9 cellular contexts compared by ENCODE assay signal in genomic region chr2:26846881-26847662, GRCh38. TPM values are rescaled to one million over a fixed set of nuclear protein-coding genes. Genes with fewer than 3 reads are reported as not detected.
A peak's percentile ranks its signal among the peaks of the same experiment; 100 is the strongest.
DNase-seq lines count a peak whose midpoint lies in the region; ATAC-seq and TF ChIP-seq lines count a peak whose summit lies in the region.
"Had no signal": no experiment of that assay in that cellular context is flagged by ENCODE, and none has a peak within 500 bp of the region (broad histone marks: within the 10 kb centered on the region; RNA-seq: fewer than 3 reads in every experiment).

No MANE protein-coding gene starts in this region.

- no peaks in the 10 kb centered on the region for H3K9me3 Mint-ChIP-seq in chondrocyte (ENCODE audit: low read depth)

- H3K27me3 ChIP-seq in osteoblast (ENCODE audit: insufficient read depth, low read length) (peaks cover 81% of the 10 kb centered on the region), body of pancreas (peaks cover 4 to 41% of the 10 kb centered on the region in 2 donors)

- no peak overlapping the region for H3K4me2 ChIP-seq in osteoblast (ENCODE audit: insufficient read depth, low read length)

- no peak for TF ChIP-seq POLR2A in body of pancreas (IDR thresholded peaks at IDR 0.05)

- H3K36me3 ChIP-seq in ES-I3 (ENCODE audit: insufficient read depth, low read length) (no peaks in the 10 kb centered on the region), osteoblast (ENCODE audit: insufficient read depth, low read length) (no peaks in the 10 kb centered on the region), body of pancreas (replicated peaks in 1 of 2; ENCODE audit: insufficient read depth in 1 of 2, low read depth in 2 of 2) (no peaks in the 10 kb centered on the region)
- H3K36me3 ChIP-seq: neutrophil had no signal

- H3K9ac ChIP-seq in ES-I3 (ENCODE audit: low read depth, low read length), result peak overlapping the region; percentile 77

- TF ChIP-seq CTCF in chondrocyte (IDR thresholded peaks at IDR 0.05) (no peak), osteoblast (IDR thresholded peaks at IDR 0.05; ENCODE audit: extremely low read depth, low read depth, low read length) (no peak), body of pancreas (IDR thresholded peaks at IDR 0.05) (no peak)

- no peaks in the 10 kb centered on the region for H3K36me3 Mint-ChIP-seq in chondrocyte (ENCODE audit: low read depth)

- no peak overlapping the region for H3K27ac Mint-ChIP-seq in chondrocyte (ENCODE audit: unreplicated experiment)

- H3K27me3 Mint-ChIP-seq in chondrocyte (ENCODE audit: low read depth), result peaks cover 55% of the 10 kb centered on the region

- peaks cover 2% of the 10 kb centered on the region for H4K20me1 ChIP-seq in osteoblast (ENCODE audit: insufficient read depth, low read length)

- H3K9me3 ChIP-seq in ES-I3 (ENCODE audit: control insufficient read depth, insufficient read depth, low read length) (no peaks in the 10 kb centered on the region; the same call in 1 of the 2 replicates), osteoblast (ENCODE audit: low read depth, low read length) (no peaks in the 10 kb centered on the region), body of pancreas (no peaks in the 10 kb centered on the region)
- H3K9me3 ChIP-seq: neutrophil had no signal

- H3K27ac ChIP-seq in osteoblast (ENCODE audit: low read depth, low read length) (no peak overlapping the region), body of pancreas (no peak overlapping the region)
- H3K27ac ChIP-seq: neutrophil had no signal

- DNase-seq in NCI-H1694 (lab: John Stamatoyannopoulos, UW) (peak; percentile 36), chondrocyte (ENCODE audit: low spot score) (no peak), osteoblast (ENCODE audit: insufficient read length, low spot score, missing footprints) (peak; percentile 72), activated gamma-delta T cell treated with Interleukin-2 at 50 U/mL for 16 hours (no peak), body of pancreas (no peak)

- WGBS in body of pancreas, 2 donors, result 9% methylated on average over 17 to 44 of the region's 44 CpGs

- ATAC-seq in body of pancreas (no peak), GM18517 (IDR thresholded peaks at IDR 0.05; ENCODE audit: unreplicated experiment) (no peak), HG03469 (IDR thresholded peaks at IDR 0.05; ENCODE audit: unreplicated experiment) (no peak)

- peaks cover 16% of the 10 kb centered on the region for H3K4me1 Mint-ChIP-seq in chondrocyte (ENCODE audit: low read depth)

- H2AFZ ChIP-seq in osteoblast (ENCODE audit: low read length), result no peak overlapping the region

- H3K4me1 ChIP-seq in ES-I3 (ENCODE audit: insufficient read depth, low read length) (no peaks in the 10 kb centered on the region), osteoblast (ENCODE audit: insufficient read depth, low read length) (no peaks in the 10 kb centered on the region), body of pancreas (peaks cover 35% of the 10 kb centered on the region)

- intact Hi-C loops in body of pancreas (cut with DNase I), result loop anchor here (5.0 kb wide), 1 partner anchor 95 kb away; no protein-coding TSS in a partner anchor

- H3K4me3 Mint-ChIP-seq in chondrocyte (ENCODE audit: unreplicated experiment), result peak overlapping the region; percentile 50

- H3K4me3 ChIP-seq in osteoblast (ENCODE audit: insufficient read depth, low read length) (no peak overlapping the region), body of pancreas (no peak overlapping the region)

- H3K79me2 ChIP-seq in osteoblast (ENCODE audit: insufficient read depth, low read length), result no peaks in the 10 kb centered on the region

RNA-seq across cellular contexts. Expression of gene DPYSL5, which starts 0.9 kb away (rescaled TPM):
- total RNA-seq in chondrocyte, result 0.25 to 0.44 TPM (median 0.26 TPM) in 3 replicates
- total RNA-seq in osteoblast, result not detected in 2 replicates
- not detected for total RNA-seq in body of pancreas

Comparison
In these comparisons a context has a peak if more than half of its experiments do, and no peak if none do; other contexts are left out.
1. DNase-seq: peak in NCI-H1694 (single experiment) and osteoblast (single experiment); none in chondrocyte (single experiment), activated gamma-delta T cell treated with Interleukin-2 at 50 U/mL for 16 hours (single experiment) and body of pancreas (0 of 4).